In the genomic region with DNA sequence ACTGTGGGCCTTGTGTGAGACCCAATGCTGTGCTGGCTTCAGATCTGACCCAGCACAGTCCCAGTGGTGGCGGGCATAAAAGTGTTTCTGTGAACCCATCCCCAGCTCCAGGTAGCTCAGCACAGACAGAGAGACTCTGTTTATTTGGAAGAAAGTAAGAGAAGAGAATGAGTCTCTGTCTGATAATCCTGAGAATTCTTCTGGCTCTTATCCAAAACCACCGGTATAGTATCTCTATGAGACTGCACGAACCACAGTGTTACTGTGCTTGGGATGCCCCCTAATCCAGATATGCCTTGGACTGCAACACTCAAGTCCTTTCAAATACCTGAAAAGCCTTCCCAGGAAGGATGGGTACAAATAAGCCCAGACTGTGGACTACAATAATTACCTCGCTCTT, we compare ENCODE assay signal across 20 cellular contexts.
"Had no signal": no experiment of that assay in that cellular context is flagged by ENCODE, and none has a peak within 500 bp of the region (broad histone marks: within the 10 kb centered on the region; RNA-seq: fewer than 3 reads in every experiment).

No MANE protein-coding gene starts in this region.

- H3K4me1 ChIP-seq: esophagus muscularis mucosa, lower lobe of right lung, sigmoid colon, spleen had no signal

- H3K4me1 Mint-ChIP-seq: immature natural killer cell, mesothelial cell of epicardium, nephron had no signal

- H3K27ac ChIP-seq: brain microvascular endothelial cell, esophagus muscularis mucosa, lower lobe of right lung, sigmoid colon, spleen, VCaP had no signal

- H3K36me3 ChIP-seq: brain microvascular endothelial cell, esophagus muscularis mucosa, lower lobe of right lung, sigmoid colon, spleen had no signal

- DNase-seq: activated CD4-positive, CD25-positive, alpha-beta regulatory T cell treated with anti-CD3 and anti-CD28 coated beads, Interleukin-2, amount 50 U/mL, for 72 hours; activated gamma-delta T cell treated with Interleukin-2 at 50 U/mL for 16 hours; amniotic stem cell; brain microvascular endothelial cell; cerebellar nuclear complex; effector CD8-positive, alpha-beta T cell; immature natural killer cell; left colon; lower lobe of right lung; nucleus accumbens; sigmoid colon; spleen; stimulated activated naive CD4-positive, alpha-beta T cell; SW 1271; T-helper 2 cell had no signal

- H3K9me3 Mint-ChIP-seq: nephron had no signal

- H3K36me3 Mint-ChIP-seq: activated naive CD8-positive, alpha-beta T cell; immature natural killer cell; mesothelial cell of epicardium had no signal

- H3K27me3 ChIP-seq: brain microvascular endothelial cell, esophagus muscularis mucosa, sigmoid colon, spleen had no signal

- ATAC-seq: left colon, lower lobe of right lung had no signal

- H3K4me3 ChIP-seq: esophagus muscularis mucosa, lower lobe of right lung, sigmoid colon, spleen had no signal

- H3K27ac Mint-ChIP-seq: activated naive CD8-positive, alpha-beta T cell; immature natural killer cell; mesothelial cell of epicardium; nephron had no signal

- H3K9me3 ChIP-seq: lower lobe of right lung had no signal

- H3K4me3 Mint-ChIP-seq: activated naive CD8-positive, alpha-beta T cell; immature natural killer cell; mesothelial cell of epicardium; nephron had no signal
